In genomic region chr10:104937528-104937927, GRCh38 we compare ENCODE assay signal across 13 cellular contexts.
DNase-seq lines count a peak whose midpoint lies in the region; ATAC-seq and TF ChIP-seq lines count a peak whose summit lies in the region.
"Had no signal": no experiment of that assay in that cellular context is flagged by ENCODE, and none has a peak within 500 bp of the region (broad histone marks: within the 10 kb centered on the region; RNA-seq: fewer than 3 reads in every experiment).

No MANE protein-coding gene starts in this region.

- H3K4me1 ChIP-seq in transverse colon (no peaks in the 10 kb centered on the region), esophagus squamous epithelium (no peaks in the 10 kb centered on the region)

- no peaks in the 10 kb centered on the region for H3K36me3 ChIP-seq in transverse colon
- no peaks in the 10 kb centered on the region for H3K36me3 ChIP-seq in esophagus squamous epithelium
- H3K36me3 ChIP-seq: thoracic aorta had no signal

- WGBS in transverse colon (ENCODE audit: low coverage in 1 of 2), 2 donors: 77 to 92% methylated on average over 3 to 5 of the region's 5 CpGs
- WGBS in esophagus squamous epithelium, 2 donors: 77 to 78% methylated on average over 5 of the region's 5 CpGs

- in situ Hi-C loops in transverse colon (cut with MboI; ENCODE audit: low pct_ligation_motif_present in 1 of 4, low pct_unique_long_range_greater_than_20kb in 1 of 4, low sequenced_read_pairs in 3 of 4): no loop called here

- H3K4me3 ChIP-seq in transverse colon (no peak overlapping the region), esophagus squamous epithelium (no peak overlapping the region)
- H3K4me3 ChIP-seq: thoracic aorta had no signal

- ATAC-seq in HG03175 (IDR thresholded peaks at IDR 0.05; ENCODE audit: unreplicated experiment): no peak

- H3K27me3 ChIP-seq in transverse colon: no peaks in the 10 kb centered on the region
- H3K27me3 ChIP-seq in esophagus squamous epithelium: no peaks in the 10 kb centered on the region

- H3K27ac ChIP-seq in transverse colon: no peak overlapping the region
- H3K27ac ChIP-seq in esophagus squamous epithelium: no peak overlapping the region
- H3K27ac ChIP-seq: thoracic aorta had no signal

- TF ChIP-seq CTCF in transverse colon (IDR thresholded peaks at IDR 0.05): no peak
- no peak for TF ChIP-seq CTCF in esophagus squamous epithelium (IDR thresholded peaks at IDR 0.05)

- intact Hi-C loops in transverse colon (cut with DNase I; ENCODE audit: low total_unique reads) (no loop called here), esophagus squamous epithelium (cut with DNase I) (no loop called here)

- no peak for TF ChIP-seq EP300 in transverse colon (IDR thresholded peaks at IDR 0.05; ENCODE audit: low read depth)

- H3K9me3 ChIP-seq in transverse colon (no peaks in the 10 kb centered on the region), esophagus squamous epithelium (no peaks in the 10 kb centered on the region)
- H3K9me3 ChIP-seq: thoracic aorta had no signal

- DNase-seq in COR-L47 (lab: John Stamatoyannopoulos, UW): peak; percentile 75
- DNase-seq in HK-2 (ENCODE audit: unreplicated experiment): peak; percentile 52
- DNase-seq in SW480 (ENCODE audit: low spot score): peak; percentile 63
- peak; percentile 86 for DNase-seq in kidney glomerular epithelial cell (lab: John Stamatoyannopoulos, UW)
- no peak for DNase-seq in transverse colon
- DNase-seq in putamen (ENCODE audit: low spot score): no peak
- DNase-seq in esophagus squamous epithelium (lab: John Stamatoyannopoulos, UW): no peak
- DNase-seq: activated CD4-positive, alpha-beta T cell treated with anti-CD3 and anti-CD28 coated beads for 48 hours; H7; NCI-H2081; Right ventricle myocardium superior had no signal

- TF ChIP-seq POLR2A in transverse colon (IDR thresholded peaks at IDR 0.05) (no peak), esophagus squamous epithelium (IDR thresholded peaks at IDR 0.05) (no peak)

Comparison
In these comparisons a context has a peak if more than half of its experiments do, and no peak if none do; other contexts are left out.
1. DNase-seq: peak in COR-L47 (single experiment), HK-2 (single experiment), SW480 (single experiment) and kidney glomerular epithelial cell (single experiment); none in transverse colon (single experiment), putamen (single experiment) and esophagus squamous epithelium (single experiment).